1 cellular context compared by ENCODE assay signal in genomic region chr16:57155702-57156350, GRCh38.
TF ChIP-seq lines count a peak whose summit lies in the region.

No MANE protein-coding gene starts in this region.

TF ChIP-seq in HepG2, 621 proteins besides CTCF, POLR2A, EP300 and RAD21:
- TF ChIP-seq ZNF275 (CRISPR knock-in tag; IDR thresholded peaks at IDR 0.05; ENCODE audit: borderline replicate concordance), result 0 out of 2 replicates have a peak, but pooled peaks have one; percentile 19
- 0 out of 2 replicates have a peak, but pooled peaks have one; percentile 35 for TF ChIP-seq GZF1 (CRISPR knock-in tag; IDR thresholded peaks at IDR 0.05)
- TF ChIP-seq, protein P1, sequence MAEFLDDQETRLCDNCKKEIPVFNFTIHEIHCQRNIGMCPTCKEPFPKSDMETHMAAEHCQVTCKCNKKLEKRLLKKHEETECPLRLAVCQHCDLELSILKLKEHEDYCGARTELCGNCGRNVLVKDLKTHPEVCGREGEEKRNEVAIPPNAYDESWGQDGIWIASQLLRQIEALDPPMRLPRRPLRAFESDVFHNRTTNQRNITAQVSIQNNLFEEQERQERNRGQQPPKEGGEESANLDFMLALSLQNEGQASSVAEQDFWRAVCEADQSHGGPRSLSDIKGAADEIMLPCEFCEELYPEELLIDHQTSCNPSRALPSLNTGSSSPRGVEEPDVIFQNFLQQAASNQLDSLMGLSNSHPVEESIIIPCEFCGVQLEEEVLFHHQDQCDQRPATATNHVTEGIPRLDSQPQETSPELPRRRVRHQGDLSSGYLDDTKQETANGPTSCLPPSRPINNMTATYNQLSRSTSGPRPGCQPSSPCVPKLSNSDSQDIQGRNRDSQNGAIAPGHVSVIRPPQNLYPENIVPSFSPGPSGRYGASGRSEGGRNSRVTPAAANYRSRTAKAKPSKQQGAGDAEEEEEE (CRISPR knock-in tag; IDR thresholded peaks at IDR 0.05; ENCODE audit: borderline replicate concordance), result no peak
- TF ChIP-seq TCF12 (IDR thresholded peaks at IDR 0.05), result no peak
- TF ChIP-seq TCF12 (CRISPR knock-in tag; IDR thresholded peaks at IDR 0.05), result 0 out of 2 replicates have a peak, but pooled peaks have one; percentile 58
- TF ChIP-seq, protein P2, sequence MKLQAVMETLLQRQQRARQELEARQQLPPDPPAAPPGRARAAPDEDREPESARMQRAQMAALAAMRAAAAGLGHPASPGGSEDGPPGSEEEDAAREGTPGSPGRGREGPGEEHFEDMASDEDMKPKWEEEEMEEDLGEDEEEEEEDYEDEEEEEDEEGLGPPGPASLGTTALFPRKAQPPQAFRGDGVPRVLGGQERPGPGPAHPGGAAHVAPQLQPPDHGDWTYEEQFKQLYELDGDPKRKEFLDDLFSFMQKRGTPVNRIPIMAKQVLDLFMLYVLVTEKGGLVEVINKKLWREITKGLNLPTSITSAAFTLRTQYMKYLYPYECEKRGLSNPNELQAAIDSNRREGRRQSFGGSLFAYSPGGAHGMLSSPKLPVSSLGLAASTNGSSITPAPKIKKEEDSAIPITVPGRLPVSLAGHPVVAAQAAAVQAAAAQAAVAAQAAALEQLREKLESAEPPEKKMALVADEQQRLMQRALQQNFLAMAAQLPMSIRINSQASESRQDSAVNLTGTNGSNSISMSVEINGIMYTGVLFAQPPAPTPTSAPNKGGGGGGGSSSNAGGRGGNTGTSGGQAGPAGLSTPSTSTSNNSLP (IDR thresholded peaks at IDR 0.05; ENCODE audit: low read depth, low read length), result no peak
- TF ChIP-seq, protein P3, sequence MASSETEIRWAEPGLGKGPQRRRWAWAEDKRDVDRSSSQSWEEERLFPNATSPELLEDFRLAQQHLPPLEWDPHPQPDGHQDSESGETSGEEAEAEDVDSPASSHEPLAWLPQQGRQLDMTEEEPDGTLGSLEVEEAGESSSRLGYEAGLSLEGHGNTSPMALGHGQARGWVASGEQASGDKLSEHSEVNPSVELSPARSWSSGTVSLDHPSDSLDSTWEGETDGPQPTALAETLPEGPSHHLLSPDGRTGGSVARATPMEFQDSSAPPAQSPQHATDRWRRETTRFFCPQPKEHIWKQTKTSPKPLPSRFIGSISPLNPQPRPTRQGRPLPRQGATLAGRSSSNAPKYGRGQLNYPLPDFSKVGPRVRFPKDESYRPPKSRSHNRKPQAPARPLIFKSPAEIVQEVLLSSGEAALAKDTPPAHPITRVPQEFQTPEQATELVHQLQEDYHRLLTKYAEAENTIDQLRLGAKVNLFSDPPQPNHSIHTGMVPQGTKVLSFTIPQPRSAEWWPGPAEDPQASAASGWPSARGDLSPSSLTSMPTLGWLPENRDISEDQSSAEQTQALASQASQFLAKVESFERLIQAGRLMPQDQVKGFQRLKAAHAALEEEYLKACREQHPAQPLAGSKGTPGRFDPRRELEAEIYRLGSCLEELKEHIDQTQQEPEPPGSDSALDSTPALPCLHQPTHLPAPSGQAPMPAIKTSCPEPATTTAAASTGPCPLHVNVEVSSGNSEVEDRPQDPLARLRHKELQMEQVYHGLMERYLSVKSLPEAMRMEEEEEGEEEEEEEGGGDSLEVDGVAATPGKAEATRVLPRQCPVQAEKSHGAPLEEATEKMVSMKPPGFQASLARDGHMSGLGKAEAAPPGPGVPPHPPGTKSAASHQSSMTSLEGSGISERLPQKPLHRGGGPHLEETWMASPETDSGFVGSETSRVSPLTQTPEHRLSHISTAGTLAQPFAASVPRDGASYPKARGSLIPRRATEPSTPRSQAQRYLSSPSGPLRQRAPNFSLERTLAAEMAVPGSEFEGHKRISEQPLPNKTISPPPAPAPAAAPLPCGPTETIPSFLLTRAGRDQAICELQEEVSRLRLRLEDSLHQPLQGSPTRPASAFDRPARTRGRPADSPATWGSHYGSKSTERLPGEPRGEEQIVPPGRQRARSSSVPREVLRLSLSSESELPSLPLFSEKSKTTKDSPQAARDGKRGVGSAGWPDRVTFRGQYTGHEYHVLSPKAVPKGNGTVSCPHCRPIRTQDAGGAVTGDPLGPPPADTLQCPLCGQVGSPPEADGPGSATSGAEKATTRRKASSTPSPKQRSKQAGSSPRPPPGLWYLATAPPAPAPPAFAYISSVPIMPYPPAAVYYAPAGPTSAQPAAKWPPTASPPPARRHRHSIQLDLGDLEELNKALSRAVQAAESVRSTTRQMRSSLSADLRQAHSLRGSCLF (CRISPR knock-in tag; IDR thresholded peaks at IDR 0.05; ENCODE audit: borderline replicate concordance), result no peak
- TF ChIP-seq ZNF121 (CRISPR knock-in tag; IDR thresholded peaks at IDR 0.05), result peak; percentile 93
- TF ChIP-seq TFAP4 (IDR thresholded peaks at IDR 0.05; ENCODE audit: borderline replicate concordance, low read depth), result no peak
- 0 out of 2 replicates have a peak, but pooled peaks have one; percentile 13 for TF ChIP-seq ZBTB33 (CRISPR knock-in tag; IDR thresholded peaks at IDR 0.05)
- TF ChIP-seq, protein P4, sequence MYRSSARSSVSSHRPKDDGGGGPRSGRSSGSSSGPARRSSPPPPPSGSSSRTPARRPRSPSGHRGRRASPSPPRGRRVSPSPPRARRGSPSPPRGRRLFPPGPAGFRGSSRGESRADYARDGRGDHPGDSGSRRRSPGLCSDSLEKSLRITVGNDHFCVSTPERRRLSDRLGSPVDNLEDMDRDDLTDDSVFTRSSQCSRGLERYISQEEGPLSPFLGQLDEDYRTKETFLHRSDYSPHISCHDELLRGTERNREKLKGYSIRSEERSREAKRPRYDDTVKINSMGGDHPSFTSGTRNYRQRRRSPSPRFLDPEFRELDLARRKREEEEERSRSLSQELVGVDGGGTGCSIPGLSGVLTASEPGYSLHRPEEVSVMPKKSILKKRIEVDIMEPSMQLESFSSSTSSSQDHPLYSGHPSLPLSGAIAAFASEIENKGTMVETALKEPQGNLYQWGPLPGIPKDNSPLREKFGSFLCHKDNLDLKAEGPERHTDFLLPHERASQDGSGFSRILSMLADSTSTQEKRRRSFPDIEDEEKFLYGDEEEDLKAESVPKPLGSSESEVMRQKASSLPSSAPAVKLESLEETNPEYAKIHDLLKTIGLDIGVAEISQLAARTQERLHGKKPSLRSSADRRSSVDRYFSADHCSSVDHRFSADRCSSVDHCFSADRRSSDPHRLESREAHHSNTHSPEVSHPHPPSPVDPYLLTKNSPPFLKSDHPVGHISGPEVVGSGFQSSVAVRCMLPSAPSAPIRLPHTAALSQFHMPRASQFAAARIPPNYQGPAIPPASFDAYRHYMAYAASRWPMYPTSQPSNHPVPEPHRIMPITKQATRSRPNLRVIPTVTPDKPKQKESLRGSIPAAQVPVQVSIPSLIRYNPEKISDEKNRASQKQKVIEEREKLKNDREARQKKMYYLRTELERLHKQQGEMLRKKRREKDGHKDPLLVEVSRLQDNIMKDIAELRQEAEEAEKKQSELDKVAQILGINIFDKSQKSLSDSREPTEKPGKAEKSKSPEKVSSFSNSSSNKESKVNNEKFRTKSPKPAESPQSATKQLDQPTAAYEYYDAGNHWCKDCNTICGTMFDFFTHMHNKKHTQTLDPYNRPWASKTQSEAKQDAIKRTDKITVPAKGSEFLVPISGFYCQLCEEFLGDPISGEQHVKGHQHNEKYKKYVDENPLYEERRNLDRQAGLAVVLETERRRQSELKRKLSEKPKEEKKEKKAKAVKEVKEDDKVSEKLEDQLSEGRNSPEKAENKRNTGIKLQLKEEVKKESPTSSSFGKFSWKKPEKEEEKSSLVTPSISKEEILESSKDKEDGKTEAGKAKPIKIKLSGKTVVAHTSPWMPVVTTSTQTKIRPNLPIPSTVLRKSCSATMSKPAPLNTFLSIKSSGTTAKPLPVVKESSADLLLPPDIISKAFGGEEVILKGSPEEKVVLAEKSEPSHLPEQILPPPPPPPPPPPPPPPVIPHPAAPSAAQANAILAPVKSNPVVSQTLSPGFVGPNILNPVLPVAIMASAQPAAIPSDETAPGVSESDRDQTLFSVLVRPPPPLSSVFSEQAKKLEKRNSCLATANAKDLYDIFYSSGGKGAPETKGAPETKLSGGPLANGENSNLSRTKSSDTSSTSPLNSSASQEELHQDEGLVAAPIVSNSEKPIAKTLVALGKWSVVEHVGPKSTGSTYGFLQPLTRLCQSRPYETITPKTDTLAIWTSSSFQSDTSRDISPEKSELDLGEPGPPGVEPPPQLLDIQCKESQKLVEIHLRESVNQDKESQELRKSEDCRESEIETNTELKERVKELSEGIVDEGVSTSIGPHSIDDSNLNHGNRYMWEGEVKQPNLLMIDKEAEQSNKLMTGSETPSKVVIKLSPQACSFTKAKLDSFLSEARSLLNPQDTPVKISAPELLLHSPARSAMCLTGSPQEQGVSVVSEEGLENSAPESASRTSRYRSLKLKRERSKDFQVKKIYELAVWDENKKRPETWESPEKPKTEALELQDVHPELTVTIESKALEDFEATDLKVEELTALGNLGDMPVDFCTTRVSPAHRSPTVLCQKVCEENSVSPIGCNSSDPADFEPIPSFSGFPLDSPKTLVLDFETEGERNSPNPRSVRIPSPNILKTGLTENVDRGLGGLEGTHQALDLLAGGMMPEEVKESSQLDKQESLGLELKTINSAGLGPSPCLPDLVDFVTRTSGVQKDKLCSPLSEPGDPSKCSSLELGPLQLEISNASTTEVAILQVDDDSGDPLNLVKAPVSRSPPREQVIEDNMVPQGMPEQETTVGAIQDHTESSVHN (CRISPR knock-in tag; IDR thresholded peaks at IDR 0.05), result no peak
- TF ChIP-seq ZNF629 (CRISPR knock-in tag; conservative IDR thresholded peaks at IDR 0.05), result peak; percentile 70
- TF ChIP-seq, protein P5, sequence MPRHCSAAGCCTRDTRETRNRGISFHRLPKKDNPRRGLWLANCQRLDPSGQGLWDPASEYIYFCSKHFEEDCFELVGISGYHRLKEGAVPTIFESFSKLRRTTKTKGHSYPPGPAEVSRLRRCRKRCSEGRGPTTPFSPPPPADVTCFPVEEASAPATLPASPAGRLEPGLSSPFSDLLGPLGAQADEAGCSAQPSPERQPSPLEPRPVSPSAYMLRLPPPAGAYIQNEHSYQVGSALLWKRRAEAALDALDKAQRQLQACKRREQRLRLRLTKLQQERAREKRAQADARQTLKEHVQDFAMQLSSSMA (CRISPR knock-in tag; IDR thresholded peaks at IDR 0.05), result 0 out of 2 replicates have a peak, but pooled peaks have one; percentile 17
- TF ChIP-seq NKX3-1 (CRISPR knock-in tag; IDR thresholded peaks at IDR 0.05), result no peak
- TF ChIP-seq ZNF639 (CRISPR knock-in tag; conservative IDR thresholded peaks at IDR 0.05), result 0 out of 2 replicates have a peak, but pooled peaks have one; percentile 23
